ENCODE assay signal across 1 cellular context in genomic region chr1:180881806-180882509, GRCh38.
A peak's percentile ranks its signal among the peaks of the same experiment; 100 is the strongest.
TF ChIP-seq lines count a peak whose summit lies in the region.

No MANE protein-coding gene starts in this region.

TF ChIP-seq in HEK293, 187 proteins besides CTCF, POLR2A, EP300 and RAD21 (continued from another document and continues in another):
- TF ChIP-seq ZNF473 (tag by site-specific recombination; IDR thresholded peaks at IDR 0.05) = no peak
- 0 out of 2 replicates have a peak, but pooled peaks have one; percentile 6 for TF ChIP-seq ZBTB20 (tag by site-specific recombination; IDR thresholded peaks at IDR 0.05)
- 0 out of 2 replicates have a peak, but pooled peaks have one; percentile 56 for TF ChIP-seq REPIN1 (tag by site-specific recombination; IDR thresholded peaks at IDR 0.05; ENCODE audit: low read depth)
- peak; percentile 52 for TF ChIP-seq ZNF341 (tag by site-specific recombination; IDR thresholded peaks at IDR 0.05; ENCODE audit: low read depth)
- no peak; the same call in none of the 2 replicates for TF ChIP-seq ZBTB44 (tag by site-specific recombination; IDR thresholded peaks at IDR 0.05)
- TF ChIP-seq ZNF398 (tag by site-specific recombination; IDR thresholded peaks at IDR 0.05) = no peak
- TF ChIP-seq ZNF837 (tag by site-specific recombination; IDR thresholded peaks at IDR 0.05) = no peak
- TF ChIP-seq ZBTB11 (tag by site-specific recombination; conservative IDR thresholded peaks at IDR 0.05; ENCODE audit: low read depth) = no peak
- TF ChIP-seq ZBTB49 (tag by site-specific recombination; IDR thresholded peaks at IDR 0.05; ENCODE audit: low read depth) = no peak
- peak; percentile 49; the same call in 1 of the 2 replicates for TF ChIP-seq ZNF184 (tag by site-specific recombination; IDR thresholded peaks at IDR 0.05)
- no peak for TF ChIP-seq ZNF391 (tag by site-specific recombination; IDR thresholded peaks at IDR 0.05; ENCODE audit: borderline replicate concordance, low read depth)
- TF ChIP-seq ZNF670 (tag by site-specific recombination; IDR thresholded peaks at IDR 0.05; ENCODE audit: low read depth) = no peak
- no peak for TF ChIP-seq ZNF707 (tag by site-specific recombination; IDR thresholded peaks at IDR 0.05)
- no peak for TF ChIP-seq ZSCAN4 (tag by site-specific recombination; IDR thresholded peaks at IDR 0.05)
- TF ChIP-seq MZF1 (tag by site-specific recombination; IDR thresholded peaks at IDR 0.05; ENCODE audit: borderline replicate concordance) = no peak
- no peak for TF ChIP-seq ZNF544 (tag by site-specific recombination; IDR thresholded peaks at IDR 0.05)
- TF ChIP-seq ZFP41 (tag by site-specific recombination; IDR thresholded peaks at IDR 0.05; ENCODE audit: borderline replicate concordance) = no peak
- no peak for TF ChIP-seq ZNF768 (tag by site-specific recombination; IDR thresholded peaks at IDR 0.05)
- no peak for TF ChIP-seq ZNF76 (tag by site-specific recombination; IDR thresholded peaks at IDR 0.05; ENCODE audit: borderline replicate concordance, low read depth)
- TF ChIP-seq ZNF214 (tag by site-specific recombination; IDR thresholded peaks at IDR 0.05; ENCODE audit: borderline replicate concordance) = no peak
- TF ChIP-seq ZNF510 (tag by site-specific recombination; IDR thresholded peaks at IDR 0.05; ENCODE audit: insufficient replicate concordance) = no peak
- TF ChIP-seq GFI1B (tag by site-specific recombination; IDR thresholded peaks at IDR 0.05) = no peak
- TF ChIP-seq ZNF121 (tag by site-specific recombination; IDR thresholded peaks at IDR 0.05) = peak; percentile 75
- no peak for TF ChIP-seq ZNF280D (tag by site-specific recombination; IDR thresholded peaks at IDR 0.05)
- TF ChIP-seq ATF2 (tag by site-specific recombination; IDR thresholded peaks at IDR 0.05; ENCODE audit: low read depth) = peak; percentile 83
- no peak for TF ChIP-seq ZNF10 (tag by site-specific recombination; IDR thresholded peaks at IDR 0.05)
- peak; percentile 47; the same call in 1 of the 2 replicates for TF ChIP-seq ZNF639 (tag by site-specific recombination; IDR thresholded peaks at IDR 0.05)
- no peak for TF ChIP-seq KLF7 (tag by site-specific recombination; IDR thresholded peaks at IDR 0.05; ENCODE audit: borderline replicate concordance)
- no peak for TF ChIP-seq ZSCAN23 (tag by site-specific recombination; IDR thresholded peaks at IDR 0.05)
- no peak for TF ChIP-seq ZNF792 (tag by site-specific recombination; IDR thresholded peaks at IDR 0.05)
- TF ChIP-seq FEZF1 (tag by site-specific recombination; IDR thresholded peaks at IDR 0.05) = no peak
- TF ChIP-seq ZSCAN30 (tag by site-specific recombination; IDR thresholded peaks at IDR 0.05) = no peak
- no peak for TF ChIP-seq ZNF585B (tag by site-specific recombination; IDR thresholded peaks at IDR 0.05)
- no peak; the same call in 1 of the 2 replicates for TF ChIP-seq PATZ1 (tag by site-specific recombination; IDR thresholded peaks at IDR 0.05)
- TF ChIP-seq ZIC2 (tag by site-specific recombination; IDR thresholded peaks at IDR 0.05) = no peak
